Comparison of ENCODE assay signal across 2 cellular contexts in the genomic region with DNA sequence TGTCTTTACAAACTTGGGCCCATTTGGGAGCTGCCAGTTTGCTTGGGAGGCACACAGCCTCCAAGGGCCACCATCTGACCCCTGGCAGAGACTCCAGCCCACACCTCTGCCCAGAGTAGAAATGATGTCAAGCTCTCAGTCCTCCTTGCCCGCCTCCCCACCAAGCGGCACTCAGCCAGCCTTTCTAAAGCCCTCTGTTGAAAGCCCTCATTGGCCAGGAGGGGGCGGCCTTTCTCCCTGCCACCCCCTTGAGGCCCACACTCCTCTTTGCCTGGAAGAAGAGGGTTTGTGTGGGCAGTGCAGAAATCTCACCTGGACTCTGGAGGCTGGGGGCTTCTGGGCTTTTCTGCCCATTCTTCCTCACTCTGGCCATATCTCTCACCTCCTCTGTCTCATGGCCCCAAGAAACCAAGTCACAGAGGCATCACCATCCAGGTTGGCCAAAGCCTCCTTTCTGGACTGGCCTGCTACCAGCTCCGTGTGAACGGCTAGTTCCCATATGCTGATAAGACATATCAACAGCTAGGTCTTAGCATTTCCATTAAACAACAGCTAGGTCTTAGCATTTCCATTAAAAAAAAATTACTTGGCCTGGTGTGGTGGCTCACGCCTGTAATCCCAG.
TF ChIP-seq lines count a peak whose summit lies in the region.

No MANE protein-coding gene starts in this region.

TF ChIP-seq in A549, 52 proteins besides CTCF, POLR2A, EP300 and RAD21:
- TF ChIP-seq SMC3 (IDR thresholded peaks at IDR 0.05) = peak; percentile 65
- no peak for TF ChIP-seq SREBF2 (IDR thresholded peaks at IDR 0.05)
- TF ChIP-seq MYC (IDR thresholded peaks at IDR 0.05; ENCODE audit: borderline replicate concordance, low read length) = no peak

TF ChIP-seq in endothelial cell of umbilical vein, 7 proteins besides CTCF, POLR2A, EP300 and RAD21:
- TF ChIP-seq JUN (IDR thresholded peaks at IDR 0.05; ENCODE audit: borderline replicate concordance, insufficient read depth, insufficient read length, low read depth) (no peak), FOS (IDR thresholded peaks at IDR 0.05; ENCODE audit: borderline replicate concordance, insufficient read depth, low read length) (no peak), POLR2AphosphoS5 (IDR thresholded peaks at IDR 0.05; ENCODE audit: insufficient read depth, low read depth, low read length) (no peak), MYC (IDR thresholded peaks at IDR 0.05; ENCODE audit: low read depth, low read length) (no peak), EZH2 (IDR thresholded peaks at IDR 0.05; ENCODE audit: borderline replicate concordance, low read depth, low read length, severe bottlenecking) (no peak), GATA2 (IDR thresholded peaks at IDR 0.05; ENCODE audit: insufficient read depth, insufficient read length, low read depth, low read length) (no peak)
- TF ChIP-seq, protein P1, sequence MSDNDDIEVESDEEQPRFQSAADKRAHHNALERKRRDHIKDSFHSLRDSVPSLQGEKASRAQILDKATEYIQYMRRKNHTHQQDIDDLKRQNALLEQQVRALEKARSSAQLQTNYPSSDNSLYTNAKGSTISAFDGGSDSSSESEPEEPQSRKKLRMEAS (IDR thresholded peaks at IDR 0.05; ENCODE audit: insufficient read depth, insufficient read length) = no peak
